9 cellular contexts compared by ENCODE assay signal in the genomic region with DNA sequence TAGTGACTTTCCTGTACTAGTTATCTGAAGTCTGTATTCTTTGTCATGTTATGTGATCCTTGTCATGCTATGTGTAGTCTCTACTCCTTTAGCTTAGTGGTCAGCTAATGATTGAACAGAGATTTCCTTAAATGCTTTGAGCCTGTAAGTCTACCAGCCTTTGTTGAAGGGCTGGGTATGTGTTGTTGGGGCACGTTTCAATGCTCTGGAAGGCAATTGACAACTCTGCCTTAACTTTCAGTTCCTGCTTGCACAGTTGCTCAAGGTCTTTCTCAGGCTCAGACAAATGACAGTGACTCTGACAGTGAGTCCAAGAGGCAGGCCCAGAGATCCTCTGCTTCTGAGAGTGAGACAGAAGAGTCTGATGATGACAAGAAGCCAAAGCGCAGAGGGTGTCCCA.
DNase-seq lines count a peak whose midpoint lies in the region; ATAC-seq and TF ChIP-seq lines count a peak whose summit lies in the region.
"Had no signal": no experiment of that assay in that cellular context is flagged by ENCODE, and none has a peak within 500 bp of the region (broad histone marks: within the 10 kb centered on the region; RNA-seq: fewer than 3 reads in every experiment).

No MANE protein-coding gene starts in this region.

- H2AFZ ChIP-seq in OCI-LY3 (ENCODE audit: low read depth, low read length): no peak overlapping the region

- ATAC-seq in GM18907 (IDR thresholded peaks at IDR 0.05; ENCODE audit: unreplicated experiment): peak; percentile 84
- ATAC-seq in HG02759 (IDR thresholded peaks at IDR 0.05; ENCODE audit: unreplicated experiment): peak; percentile 86
- no peak for ATAC-seq in GM21717 (IDR thresholded peaks at IDR 0.05; ENCODE audit: unreplicated experiment)

- peaks cover 77% of the 10 kb centered on the region for H3K36me3 ChIP-seq in OCI-LY3 (replicated peaks; ENCODE audit: low read depth, low read length)

- H3K9me3 ChIP-seq in OCI-LY3 (ENCODE audit: insufficient read depth, low read length): no peaks in the 10 kb centered on the region

- H3K27ac Mint-ChIP-seq in CD14-positive monocyte: peak overlapping the region in 4 of 7 donors; percentile 32 to 72 (median 60)
- no peak overlapping the region for H3K27ac Mint-ChIP-seq in osteocyte (ENCODE audit: unreplicated experiment)

- H3K27ac ChIP-seq in OCI-LY3 (ENCODE audit: low read length): peak overlapping the region; percentile 35; the same call in 1 of the 2 replicates

- H4K20me1 ChIP-seq in OCI-LY3 (ENCODE audit: insufficient read depth, low read length): peaks cover 24% of the 10 kb centered on the region

- H3K9me3 Mint-ChIP-seq in CD14-positive monocyte (no peaks in the 10 kb centered on the region), osteocyte (ENCODE audit: unreplicated experiment) (no peaks in the 10 kb centered on the region)

- H3K4me3 Mint-ChIP-seq in CD14-positive monocyte (no peak overlapping the region), osteocyte (ENCODE audit: unreplicated experiment) (no peak overlapping the region)

- H3K27me3 Mint-ChIP-seq in CD14-positive monocyte (ENCODE audit: low read depth in 3 of 3): peaks cover 0 to 2% (median 1%) of the 10 kb centered on the region in 3 donors
- H3K27me3 Mint-ChIP-seq in osteocyte (ENCODE audit: unreplicated experiment): no peaks in the 10 kb centered on the region

- H3K4me1 Mint-ChIP-seq in CD14-positive monocyte: peaks cover 4% of the 10 kb centered on the region
- H3K4me1 Mint-ChIP-seq in osteocyte (ENCODE audit: unreplicated experiment): no peaks in the 10 kb centered on the region

- DNase-seq in CD14-positive monocyte (ENCODE audit: low spot score): no peak
- no peak for DNase-seq in NCI-H2029 (lab: John Stamatoyannopoulos, UW)
- no peak for DNase-seq in osteocyte (ENCODE audit: extremely low spot score, unreplicated experiment)
- DNase-seq in NCI-H1930 (lab: John Stamatoyannopoulos, UW): no peak
- DNase-seq: NCI-H524 treated with DMSO at 0.1 percent for 48 hours had no signal

- no peak overlapping the region for H3K9ac ChIP-seq in OCI-LY3 (ENCODE audit: low read length)

- intact Hi-C loops in CD14-positive monocyte (cut with micrococcal nuclease): no loop called here

- H3K4me2 ChIP-seq in OCI-LY3 (ENCODE audit: low read length): no peak overlapping the region; the same call in 1 of the 2 replicates

- peaks cover 15% of the 10 kb centered on the region for H3K4me1 ChIP-seq in OCI-LY3 (ENCODE audit: low read length)

- no peaks in the 10 kb centered on the region for H3K27me3 ChIP-seq in OCI-LY3 (ENCODE audit: low read depth, low read length)

- TF ChIP-seq CTCF in CD14-positive monocyte (IDR thresholded peaks at IDR 0.05) (no peak), OCI-LY3 (IDR thresholded peaks at IDR 0.05; ENCODE audit: low read depth, low read length) (no peak), osteocyte (IDR thresholded peaks at IDR 0.05) (no peak)

- H3K4me3 ChIP-seq in OCI-LY3 (ENCODE audit: low read length): no peak overlapping the region

- H3K36me3 Mint-ChIP-seq in CD14-positive monocyte: peaks cover 75 to 86% of the 10 kb centered on the region in 2 donors
- peaks cover 59% of the 10 kb centered on the region for H3K36me3 Mint-ChIP-seq in osteocyte (ENCODE audit: unreplicated experiment)

- H3K79me2 ChIP-seq in OCI-LY3 (ENCODE audit: low read length): peaks cover 25% of the 10 kb centered on the region
